In genomic region chr2:44112096-44112495, GRCh38 we compare ENCODE assay signal across 22 cellular contexts.
"Had no signal": no experiment of that assay in that cellular context is flagged by ENCODE, and none has a peak within 500 bp of the region (broad histone marks: within the 10 kb centered on the region; RNA-seq: fewer than 3 reads in every experiment).

No MANE protein-coding gene starts in this region.

- H3K9me3 Mint-ChIP-seq: activated naive CD8-positive, alpha-beta T cell treated with anti-CD3 and anti-CD28 coated beads, Interleukin-2, amount 50 U/mL, for 24 hours; activated T-helper 17 cell treated with anti-CD3 and anti-CD28 coated beads, Interleukin-2, amount 50 U/mL, for 72 hours; endodermal cell; natural killer cell had no signal

- ATAC-seq: activated naive CD8-positive, alpha-beta T cell treated with anti-CD3 and anti-CD28 coated beads, Interleukin-2, amount 50 U/mL, for 24 hours; activated T-helper 17 cell treated with anti-CD3 and anti-CD28 coated beads, Interleukin-2, amount 50 U/mL, for 72 hours; left ventricle myocardium superior; natural killer cell had no signal

- H3K4me3 Mint-ChIP-seq: activated naive CD8-positive, alpha-beta T cell treated with anti-CD3 and anti-CD28 coated beads, Interleukin-2, amount 50 U/mL, for 24 hours; activated T-helper 17 cell treated with anti-CD3 and anti-CD28 coated beads, Interleukin-2, amount 50 U/mL, for 72 hours; endodermal cell; natural killer cell had no signal

- H3K27ac ChIP-seq: dorsolateral prefrontal cortex, hepatocyte, neutrophil, skin epidermis, tibial artery, vagina had no signal

- DNase-seq: activated CD4-positive, alpha-beta T cell treated with anti-CD3 and anti-CD28 coated beads for 1 hour; activated CD4-positive, alpha-beta T cell treated with anti-CD3 and anti-CD28 coated beads, Interleukin-2, amount 50 U/mL, for 4 hours; activated naive CD4-positive, alpha-beta T cell treated with Interleukin-2 at 50 U/mL for 16 hours; activated naive CD8-positive, alpha-beta T cell treated with anti-CD3 and anti-CD28 coated beads, Interleukin-2, amount 50 U/mL, for 24 hours; aorta; dorsolateral prefrontal cortex; endodermal cell; kidney; left ventricle myocardium superior; mesenchymal stem cell; natural killer cell; posterior cingulate gyrus; stimulated activated CD4-positive, alpha-beta T cell treated with anti-CD3 and anti-CD28 coated beads, Interleukin-15, amount 100 ng/mL, for 24 hours; stimulated activated CD4-positive, alpha-beta T cell treated with anti-CD3 and anti-CD28 coated beads, Interleukin-4, amount 100 ng/mL, for 1 hour; stimulated activated naive CD4-positive, alpha-beta T cell; T-helper 9 cell; tibial artery had no signal

- H3K27me3 ChIP-seq: hepatocyte, neutrophil, tibial artery, vagina had no signal

- H3K27ac Mint-ChIP-seq: activated naive CD8-positive, alpha-beta T cell treated with anti-CD3 and anti-CD28 coated beads, Interleukin-2, amount 50 U/mL, for 24 hours; activated T-helper 17 cell treated with anti-CD3 and anti-CD28 coated beads, Interleukin-2, amount 50 U/mL, for 72 hours; endodermal cell; natural killer cell had no signal

- H3K9me3 ChIP-seq: neutrophil, tibial artery, vagina had no signal

- H3K27me3 Mint-ChIP-seq: activated naive CD8-positive, alpha-beta T cell treated with anti-CD3 and anti-CD28 coated beads, Interleukin-2, amount 50 U/mL, for 24 hours had no signal

- H3K4me3 ChIP-seq: dorsolateral prefrontal cortex, hepatocyte, skin epidermis, tibial artery, vagina had no signal

- H3K36me3 ChIP-seq: neutrophil, tibial artery, vagina had no signal

- H3K4me1 Mint-ChIP-seq: activated T-helper 17 cell treated with anti-CD3 and anti-CD28 coated beads, Interleukin-2, amount 50 U/mL, for 72 hours; natural killer cell had no signal

- H3K4me1 ChIP-seq: tibial artery, vagina had no signal

- H3K36me3 Mint-ChIP-seq: natural killer cell had no signal
